10 cellular contexts compared by ENCODE assay signal in the genomic region with DNA sequence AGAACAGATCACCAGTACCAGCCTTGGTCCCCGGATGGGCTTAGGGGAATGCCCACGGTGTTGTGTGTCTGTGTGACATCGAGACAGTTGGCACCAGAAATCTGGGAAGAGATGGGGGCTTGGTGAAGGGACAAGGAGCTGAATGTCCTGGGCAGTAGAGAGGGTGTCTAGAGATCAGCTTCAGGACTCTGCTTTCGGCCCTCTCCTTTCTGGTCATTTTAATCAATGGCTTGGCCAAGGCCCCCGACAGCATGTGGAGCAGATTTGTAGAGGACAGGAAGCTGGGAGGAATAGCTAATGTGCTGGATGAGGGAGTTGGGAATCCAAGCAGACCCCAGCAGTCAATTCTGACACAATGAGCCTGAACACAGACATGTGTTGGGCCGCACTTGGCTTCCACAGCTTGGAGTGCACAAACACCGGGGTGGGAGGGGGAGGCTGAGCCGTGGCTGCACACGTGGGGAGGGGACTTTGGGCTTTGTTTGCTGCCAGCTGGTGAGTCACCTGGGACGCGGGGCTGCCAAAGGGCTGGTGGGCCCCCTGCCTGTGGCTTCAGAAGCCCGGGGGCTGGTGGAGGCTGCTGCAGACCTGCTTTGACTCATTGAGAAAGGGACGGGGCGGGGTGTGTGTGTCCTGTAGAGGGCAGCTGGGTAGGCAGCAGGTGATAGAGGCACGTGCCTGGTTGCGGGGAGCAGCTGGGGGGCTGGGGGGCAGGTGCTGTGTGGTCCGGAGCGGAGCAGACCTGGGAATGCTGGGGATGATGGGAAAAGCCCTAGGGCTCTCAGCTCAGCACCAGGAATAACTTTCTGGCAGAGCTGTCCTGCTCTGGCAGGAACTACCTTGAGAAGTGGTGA. TPM values are rescaled to one million over a fixed set of nuclear protein-coding genes. Genes with fewer than 3 reads are reported as not detected.
DNase-seq lines count a peak whose midpoint lies in the region; ATAC-seq, FAIRE-seq and TF ChIP-seq lines count a peak whose summit lies in the region.
"Had no signal": no experiment of that assay in that cellular context is flagged by ENCODE, and none has a peak within 500 bp of the region (broad histone marks: within the 10 kb centered on the region; RNA-seq: fewer than 3 reads in every experiment).

No MANE protein-coding gene starts in this region.

- peak overlapping the region; percentile 67 to 78 for H3K27ac ChIP-seq in ascending aorta
- H3K27ac ChIP-seq in muscle layer of colon (ENCODE audit: low read depth, low read length): peak overlapping the region; percentile 68

- H3K27ac Mint-ChIP-seq in naive thymus-derived CD8-positive, alpha-beta T cell: no peak overlapping the region

- H3K4me3 Mint-ChIP-seq in naive thymus-derived CD8-positive, alpha-beta T cell: no peak overlapping the region

- no peaks in the 10 kb centered on the region for H3K9me3 ChIP-seq in BE2C
- H3K9me3 ChIP-seq in ascending aorta: no peaks in the 10 kb centered on the region
- no peaks in the 10 kb centered on the region for H3K9me3 ChIP-seq in muscle layer of colon (ENCODE audit: low read length)

- no peaks in the 10 kb centered on the region for H3K36me3 ChIP-seq in BE2C
- H3K36me3 ChIP-seq in ascending aorta: no peaks in the 10 kb centered on the region
- no peaks in the 10 kb centered on the region for H3K36me3 ChIP-seq in muscle layer of colon (ENCODE audit: insufficient read depth, low read length)

- H3K9me3 Mint-ChIP-seq in naive thymus-derived CD8-positive, alpha-beta T cell: peaks cover 0 to 2% (median 0%) of the 10 kb centered on the region in 9 donors

- peaks cover 2% of the 10 kb centered on the region for H3K4me1 ChIP-seq in BE2C
- peaks cover 11 to 35% of the 10 kb centered on the region in 2 donors for H3K4me1 ChIP-seq in ascending aorta
- H3K4me1 ChIP-seq in muscle layer of colon (ENCODE audit: insufficient read depth, low read length): peaks cover 63% of the 10 kb centered on the region

- TF ChIP-seq CTCF in BE2C (IDR thresholded peaks at IDR 0.05; ENCODE audit: low read depth, low read length) (no peak), ascending aorta (IDR thresholded peaks at IDR 0.05) (no peak)

- H3K27me3 ChIP-seq in BE2C: no peaks in the 10 kb centered on the region
- no peaks in the 10 kb centered on the region for H3K27me3 ChIP-seq in ascending aorta
- H3K27me3 ChIP-seq in muscle layer of colon (ENCODE audit: control insufficient read depth in 1 of 2, insufficient read depth in 2 of 2, low read length in 2 of 2): no peaks in the 10 kb centered on the region

- no peak overlapping the region for H3K9ac ChIP-seq in muscle layer of colon (ENCODE audit: low read length)

- POLR2A ChIA-PET in naive thymus-derived CD8-positive, alpha-beta T cell (lab: Charles Lee): no interaction called here

- peaks cover 0 to 13% (median 8%) of the 10 kb centered on the region in 5 donors for H3K27me3 Mint-ChIP-seq in naive thymus-derived CD8-positive, alpha-beta T cell

- peaks cover 0 to 12% (median 1%) of the 10 kb centered on the region in 4 donors for H3K4me1 Mint-ChIP-seq in naive thymus-derived CD8-positive, alpha-beta T cell

- ATAC-seq in naive thymus-derived CD8-positive, alpha-beta T cell: no peak

- H3K4me3 ChIP-seq in BE2C (ENCODE audit: low read depth, low read length) (no peak overlapping the region), ascending aorta (no peak overlapping the region), muscle layer of colon (ENCODE audit: low read depth in 1 of 2, low read length in 2 of 2) (no peak overlapping the region)

- no peak for FAIRE-seq in RCC 7860 (lab: Jason Lieb, UNC)

- intact Hi-C loops in ascending aorta (cut with DNase I): no loop called here

- DNase-seq in BE2C (peak; percentile 57), M059J (ENCODE audit: low read depth) (peak; percentile 71), ascending aorta (ENCODE audit: low spot score in 2 of 2) (no peak), SIG-M5 (lab: John Stamatoyannopoulos, UW) (no peak), RKO (ENCODE audit: low spot score) (no peak), RCC 7860 (ENCODE audit: low spot score) (no peak)
- no peak for DNase-seq in naive thymus-derived CD8-positive, alpha-beta T cell

- H3K36me3 Mint-ChIP-seq in naive thymus-derived CD8-positive, alpha-beta T cell: no peaks in the 10 kb centered on the region

RNA-seq across cellular contexts. Expression of a gene that starts 20.9 kb away (rescaled TPM):
- not detected for polyA plus RNA-seq in BE2C (2012; ENCODE audit: insufficient read depth, insufficient read length, low read depth)
- total RNA-seq in M059J (2014; rRNA removed; shearing (Covaris generic)): 0.25 TPM in 1 of 2 replicates, not detected in the other
- total RNA-seq in ascending aorta: not detected
- not detected for total RNA-seq in naive thymus-derived CD8-positive, alpha-beta T cell
- polyA plus RNA-seq in naive thymus-derived CD8-positive, alpha-beta T cell: not detected
- total RNA-seq: glomerular endothelial cell, NCI-H460 had no signal

RNA-seq across cellular contexts. Expression of a gene that starts 59.5 kb away (rescaled TPM):
- polyA plus RNA-seq in BE2C (2012; ENCODE audit: insufficient read depth, insufficient read length, low read depth): not detected
- total RNA-seq in M059J (2014; rRNA removed; shearing (Covaris generic)): not detected in 2 replicates
- 245 TPM for total RNA-seq in ascending aorta
- total RNA-seq in naive thymus-derived CD8-positive, alpha-beta T cell: not detected
- under 1 TPM in 1 of 3 donors, not detected in 2; 0.35 TPM for polyA plus RNA-seq in naive thymus-derived CD8-positive, alpha-beta T cell
- total RNA-seq: NCI-H460 had no signal

Comparison
In these comparisons a context has a peak if more than half of its experiments do, and no peak if none do; other contexts are left out.
1. DNase-seq: peak in BE2C (single experiment) and M059J (single experiment); none in ascending aorta (0 of 2), SIG-M5 (single experiment), RKO (single experiment), RCC 7860 (single experiment) and naive thymus-derived CD8-positive, alpha-beta T cell (0 of 10).
2. RNA of a gene that starts 59.5 kb away (total RNA-seq): 245 TPM in ascending aorta (single experiment); not detected in M059J and not detected in naive thymus-derived CD8-positive, alpha-beta T cell; every median in the first group is over 100 times any median in the second.